8 cellular contexts compared by ENCODE assay signal in the genomic region with DNA sequence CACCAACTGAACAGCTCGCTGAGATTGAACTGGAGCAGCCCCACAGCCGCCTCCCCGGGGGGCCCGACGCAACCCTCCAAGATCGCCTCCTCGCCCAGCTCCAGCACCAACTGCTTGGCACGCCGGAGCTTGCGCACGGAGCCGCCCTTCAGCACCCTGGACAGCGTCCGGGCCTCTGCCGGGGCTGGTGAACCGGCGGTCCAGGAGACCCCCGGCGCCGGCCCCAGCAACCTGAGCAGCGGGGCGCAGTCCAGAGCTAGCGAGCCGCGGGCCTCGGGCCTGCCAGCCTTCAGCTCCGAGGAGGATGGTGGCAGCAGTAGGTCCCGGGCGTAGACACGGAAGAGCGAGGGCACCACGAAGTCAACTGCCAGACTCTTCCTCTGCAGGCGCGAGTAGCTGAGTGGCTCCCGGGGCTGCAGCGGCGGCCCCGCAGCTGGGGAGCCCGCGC. TPM values are rescaled to one million over a fixed set of nuclear protein-coding genes. Genes with fewer than 3 reads are reported as not detected.
DNase-seq lines count a peak whose midpoint lies in the region; ATAC-seq and TF ChIP-seq lines count a peak whose summit lies in the region.

No MANE protein-coding gene starts in this region.

- H3K27me3 ChIP-seq in PC-3 (ENCODE audit: low read length) (peaks cover 11% of the 10 kb centered on the region; the same call in 1 of the 2 replicates), iPS-20b (ENCODE audit: insufficient read depth, low read length) (peaks cover 60% of the 10 kb centered on the region), spleen (replicated peaks in 1 of 7) (peaks cover 12 to 100% (median 71%) of the 10 kb centered on the region in 7 donors)

- BruUV-seq in PC-3 (replicated peaks; lab: Mats Ljungman, UMichigan): no TSS peak

- H3K9me2 ChIP-seq in PC-3 (replicated peaks; ENCODE audit: low read length): no peaks in the 10 kb centered on the region

- POLR2A ChIA-PET in PC-3 (lab: Charles Lee; ENCODE audit: unreplicated experiment): no interaction called here

- H3K9me3 ChIP-seq in PC-3 (ENCODE audit: low read length): no peaks in the 10 kb centered on the region
- no peaks in the 10 kb centered on the region for H3K9me3 ChIP-seq in iPS-20b (ENCODE audit: insufficient read depth, low read depth, low read length)
- H3K9me3 ChIP-seq in spleen: peaks cover 0 to 4% (median 0%) of the 10 kb centered on the region in 8 donors

- no peak overlapping the region for H3K27ac ChIP-seq in PC-3 (ENCODE audit: low read length)
- no peak overlapping the region for H3K27ac ChIP-seq in iPS-20b (ENCODE audit: low read length)
- no peak overlapping the region for H3K27ac ChIP-seq in spleen

- H3K79me2 ChIP-seq in PC-3 (ENCODE audit: low read length): no peaks in the 10 kb centered on the region

- H3K4me2 ChIP-seq in PC-3 (ENCODE audit: low read length): peak overlapping the region; percentile 93

- no peaks in the 10 kb centered on the region for H3K36me3 ChIP-seq in PC-3 (ENCODE audit: low read depth, low read length)
- H3K36me3 ChIP-seq in iPS-20b (ENCODE audit: insufficient read depth, low read depth, low read length): no peaks in the 10 kb centered on the region
- H3K36me3 ChIP-seq in spleen: no peaks in the 10 kb centered on the region

- peak overlapping the region; percentile 87; the same call in 1 of the 2 replicates for H2AFZ ChIP-seq in PC-3 (ENCODE audit: low read length)

- peak; percentile 2; the same call in 1 of the 2 replicates for ATAC-seq in PC-3

- WGBS in spleen, 5 donors: 1 to 4% (median 4%) methylated on average over 15 to 40 of the region's 40 CpGs

- H3K4me3 ChIP-seq in PC-3 (ENCODE audit: low read length) (peak overlapping the region; percentile 77), iPS-20b (ENCODE audit: low read length) (peak overlapping the region; percentile 73; the same call in 1 of the 2 replicates), spleen (peak overlapping the region in 7 of 8 donors; percentile 9 to 62 (median 32))

- intact Hi-C loops in PC-3 (cut with micrococcal nuclease): loop anchor here (5.0 kb wide), 2 partner anchors 258 to 623 kb away; no protein-coding TSS in a partner anchor
- intact Hi-C loops in spleen (cut with DNase I; ENCODE audit: low total_unique reads): loop anchor here (5.0 kb wide), 1 partner anchor 152 kb away; no protein-coding TSS in a partner anchor

- no peak overlapping the region for H3K9ac ChIP-seq in PC-3 (ENCODE audit: low read length)
- H3K9ac ChIP-seq in iPS-20b (ENCODE audit: low read depth, low read length): no peak overlapping the region

- peak; percentile 70 for DNase-seq in Daoy (ENCODE audit: low read depth)
- peak; percentile 35 for DNase-seq in PC-3
- peak in 38 of 58 donors; percentile 11 to 55 (median 32) for DNase-seq in anterior cingulate cortex (lab: John Stamatoyannopoulos, UW)
- peak; percentile 74 for DNase-seq in spleen
- DNase-seq in NCI-H2171 (lab: John Stamatoyannopoulos, UW): no peak
- DNase-seq in OCI-M1 (lab: John Stamatoyannopoulos, UW): no peak
- no peak for DNase-seq in NCI-H345 treated with DMSO at 0.1 percent for 48 hours (lab: John Stamatoyannopoulos, UW; ENCODE audit: unreplicated experiment)

- peaks cover 13% of the 10 kb centered on the region; the same call in 1 of the 2 replicates for H3K4me1 ChIP-seq in PC-3 (ENCODE audit: insufficient read depth, low read length)
- peaks cover 4% of the 10 kb centered on the region; the same call in 1 of the 2 replicates for H3K4me1 ChIP-seq in iPS-20b (ENCODE audit: insufficient read depth, low read length)
- peaks cover 17 to 29% (median 21%) of the 10 kb centered on the region in 6 donors for H3K4me1 ChIP-seq in spleen

- no peaks in the 10 kb centered on the region for H3F3A ChIP-seq in PC-3 (ENCODE audit: low read length, unreplicated experiment)

- CTCF ChIA-PET in PC-3 (lab: Charles Lee): no interaction called here

- no peaks in the 10 kb centered on the region for H4K20me1 ChIP-seq in PC-3 (ENCODE audit: low read length)

- no peak for TF ChIP-seq POLR2A in spleen (IDR thresholded peaks at IDR 0.05)

- TF ChIP-seq CTCF in PC-3 (conservative IDR thresholded peaks at IDR 0.05; ENCODE audit: low read depth, low read length) (no peak), spleen (IDR thresholded peaks at IDR 0.05 in 8 of 11, conservative IDR thresholded peaks at IDR 0.05 in 3 of 11) (no peak)

RNA-seq across cellular contexts. Expression of a gene that starts 1.2 kb away (rescaled TPM):
- total RNA-seq in Daoy (2014; rRNA removed; shearing (Covaris generic)): 0.03 and 0.11 TPM in 2 replicates
- total RNA-seq in PC-3 (2014; rRNA removed): 0.81 and 0.87 TPM in 2 replicates
- total RNA-seq in spleen: under 1 TPM in 2 of 7 donors, not detected in 5; 0.06 to 0.28 TPM
- polyA plus RNA-seq in spleen: under 1 TPM in 1 of 3 donors, not detected in 2; 0.03 TPM

Comparison
In these comparisons a context has a peak if more than half of its experiments do, and no peak if none do; other contexts are left out.
1. DNase-seq: peak in Daoy (single experiment), PC-3 (single experiment), anterior cingulate cortex (38 of 58) and spleen (single experiment); none in NCI-H2171 (single experiment), OCI-M1 (single experiment) and NCI-H345 treated with DMSO at 0.1 percent for 48 hours (single experiment).
2. Peak in every context shown above with its lines, with median percentiles within 50 percentile points of each other: H3K4me3 ChIP-seq.